ENCODE assay signal across 24 cellular contexts in the genomic region with DNA sequence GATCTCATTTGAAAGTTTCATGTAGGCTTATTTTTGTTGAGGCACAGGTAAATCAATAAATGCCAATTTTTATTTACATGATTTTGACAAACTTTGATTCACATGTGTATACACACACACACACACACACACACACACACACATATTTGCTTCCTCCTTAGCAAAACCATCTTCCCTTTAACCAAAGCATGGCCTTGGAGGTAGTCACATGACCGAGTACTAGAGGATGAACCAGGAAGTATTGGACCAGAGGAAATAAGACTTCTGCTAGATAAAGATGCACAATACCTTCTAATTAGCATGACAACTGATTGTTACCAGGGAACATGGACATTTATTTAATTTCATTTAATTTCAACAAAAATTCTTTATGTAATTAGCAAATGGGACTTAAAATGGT. TPM values are rescaled to one million over a fixed set of nuclear protein-coding genes. Genes with fewer than 3 reads are reported as not detected.
"Had no signal": no experiment of that assay in that cellular context is flagged by ENCODE, and none has a peak within 500 bp of the region (broad histone marks: within the 10 kb centered on the region; RNA-seq: fewer than 3 reads in every experiment).

No MANE protein-coding gene starts in this region.

- DNase-seq: dorsolateral prefrontal cortex; effector CD8-positive, alpha-beta T cell; foreskin melanocyte; heart left ventricle; hippocampal formation; left colon; left ventricle myocardium superior; mesenchymal stem cell; midbrain; nucleus accumbens; ovary; right cardiac atrium; small intestine; stimulated activated CD4-positive, alpha-beta T cell treated with anti-CD3 and anti-CD28 coated beads, Interleukin-2, amount 100 ng/mL, for 48 hours; stimulated activated naive CD4-positive, alpha-beta T cell treated with Interleukin-2 at 50 U/mL for 16 hours; upper lobe of left lung; uterus had no signal

- H2AFZ ChIP-seq: neural progenitor cell had no signal

- H3K27ac ChIP-seq: dorsolateral prefrontal cortex, heart left ventricle, neural progenitor cell, ovary, upper lobe of left lung, uterus had no signal

- H3K36me3 Mint-ChIP-seq: natural killer cell treated with Interleukin-12 subunit alpha and Interleukin-12 subunit beta and Interleukin-15 and Interleukin-18, amount 100 ng/mL, for 72 hours; neural progenitor cell had no signal

- H3K4me3 Mint-ChIP-seq: natural killer cell treated with Interleukin-12 subunit alpha and Interleukin-12 subunit beta and Interleukin-15 and Interleukin-18, amount 100 ng/mL, for 72 hours; neural progenitor cell had no signal

- H3K4me2 ChIP-seq: neural progenitor cell had no signal

- H3K4me3 ChIP-seq: dorsolateral prefrontal cortex, heart left ventricle, lung, neural progenitor cell, ovary, upper lobe of left lung, uterus had no signal

- H3K9me3 Mint-ChIP-seq: natural killer cell treated with Interleukin-12 subunit alpha and Interleukin-12 subunit beta and Interleukin-15 and Interleukin-18, amount 100 ng/mL, for 72 hours; neural progenitor cell had no signal

- ATAC-seq: heart left ventricle; left colon; left ventricle myocardium superior; natural killer cell treated with Interleukin-12 subunit alpha and Interleukin-12 subunit beta and Interleukin-15 and Interleukin-18, amount 100 ng/mL, for 72 hours; right cardiac atrium had no signal

- H3K9ac ChIP-seq: neural progenitor cell had no signal

- H3K27me3 ChIP-seq: ovary, upper lobe of left lung, uterus had no signal

- H3K4me1 ChIP-seq: heart left ventricle, upper lobe of left lung, uterus had no signal

- H3K9me3 ChIP-seq: heart left ventricle, ovary, upper lobe of left lung, uterus had no signal

- H3K36me3 ChIP-seq: heart left ventricle, neural progenitor cell, ovary, upper lobe of left lung, uterus had no signal

- H3K27ac Mint-ChIP-seq: natural killer cell treated with Interleukin-12 subunit alpha and Interleukin-12 subunit beta and Interleukin-15 and Interleukin-18, amount 100 ng/mL, for 72 hours; neural progenitor cell had no signal

RNA-seq across cellular contexts. Expression of gene CFAP299, which starts 23.4 kb away (rescaled TPM):
- total RNA-seq: glomerular endothelial cell; kidney epithelial cell; left colon; left ventricle myocardium superior; natural killer cell treated with Interleukin-12 subunit alpha and Interleukin-12 subunit beta and Interleukin-15 and Interleukin-18, amount 100 ng/mL, for 72 hours; posterior vena cava; right cardiac atrium had no signal
- polyA plus RNA-seq: esophagus, heart left ventricle, right cardiac atrium, small intestine had no signal

RNA-seq across cellular contexts. Expression of gene FGF5, which starts 45.7 kb away (rescaled TPM):
- total RNA-seq: natural killer cell treated with Interleukin-12 subunit alpha and Interleukin-12 subunit beta and Interleukin-15 and Interleukin-18, amount 100 ng/mL, for 72 hours; posterior vena cava; right cardiac atrium; upper lobe of left lung had no signal
- polyA plus RNA-seq: lung, right cardiac atrium had no signal
